In genomic region chr2:147232225-147232669, GRCh38 we compare ENCODE assay signal across 17 cellular contexts.
DNase-seq lines count a peak whose midpoint lies in the region; ATAC-seq and TF ChIP-seq lines count a peak whose summit lies in the region.
"Had no signal": no experiment of that assay in that cellular context is flagged by ENCODE, and none has a peak within 500 bp of the region (broad histone marks: within the 10 kb centered on the region; RNA-seq: fewer than 3 reads in every experiment).

No MANE protein-coding gene starts in this region.

- TF ChIP-seq CTCF in epithelial cell of esophagus (IDR thresholded peaks at IDR 0.05; ENCODE audit: insufficient read depth, low read depth, low read length, missing control alignments) (no peak), type B pancreatic cell (conservative IDR thresholded peaks at IDR 0.05) (no peak)

- H3K27me3 Mint-ChIP-seq in type B pancreatic cell = no peaks in the 10 kb centered on the region
- H3K27me3 Mint-ChIP-seq: activated naive CD4-positive, alpha-beta T cell treated with anti-CD3 and anti-CD28 coated beads, Interleukin-2, amount 10 ng/mL, durations not matched to agents 7 days and 5 days; brain had no signal

- no peak overlapping the region for H3K27ac Mint-ChIP-seq in type B pancreatic cell
- H3K27ac Mint-ChIP-seq: WTC11 had no signal

- H3K9me3 Mint-ChIP-seq in type B pancreatic cell = peaks cover 6% of the 10 kb centered on the region

- no peaks in the 10 kb centered on the region for H3K36me3 Mint-ChIP-seq in type B pancreatic cell
- H3K36me3 Mint-ChIP-seq: activated naive CD4-positive, alpha-beta T cell treated with anti-CD3 and anti-CD28 coated beads, Interleukin-2, amount 10 ng/mL, durations not matched to agents 7 days and 5 days; brain; WTC11 had no signal

- no peak overlapping the region for H3K4me3 ChIP-seq in epithelial cell of esophagus (ENCODE audit: low read length)
- H3K4me3 ChIP-seq: BLaER1 treated with 17β-estradiol and CSF1 and Interleukin-3, amounts not matched to agents 10 nM and 100 nM; dorsolateral prefrontal cortex; hepatocyte; left ventricle myocardium inferior had no signal

- peaks cover 4% of the 10 kb centered on the region for H3K4me1 Mint-ChIP-seq in type B pancreatic cell (ENCODE audit: unreplicated experiment)

- no peak overlapping the region for H3K4me3 Mint-ChIP-seq in type B pancreatic cell
- H3K4me3 Mint-ChIP-seq: activated naive CD4-positive, alpha-beta T cell treated with anti-CD3 and anti-CD28 coated beads, Interleukin-2, amount 10 ng/mL, durations not matched to agents 7 days and 5 days; brain; WTC11 had no signal

- DNase-seq in DMS153 (lab: John Stamatoyannopoulos, UW) = peak; percentile 74
- DNase-seq in NCI-H510A (lab: John Stamatoyannopoulos, UW) = peak; percentile 10
- peak; percentile 14 for DNase-seq in epithelial cell of esophagus (ENCODE audit: low read depth)
- DNase-seq in type B pancreatic cell (ENCODE audit: extremely low spot score, unreplicated experiment) = no peak
- no peak for DNase-seq in NCI-H2081 (lab: John Stamatoyannopoulos, UW)
- DNase-seq: activated naive CD4-positive, alpha-beta T cell treated with anti-CD3 and anti-CD28 coated beads, Interleukin-2, amount 10 ng/mL, durations not matched to agents 7 days and 5 days; dorsolateral prefrontal cortex; left ventricle myocardium inferior; NCI-H2227 treated with DMSO at 0.1 percent for 48 hours; stimulated activated CD4-positive, alpha-beta T cell treated with anti-CD3 and anti-CD28 coated beads, Interleukin-12 subunit alpha, Interleukin-12 subunit beta, amount 100 ng/mL, for 4 hours had no signal

- ATAC-seq in GM19463 (IDR thresholded peaks at IDR 0.05; ENCODE audit: unreplicated experiment) (peak; percentile 47), HG02588 (IDR thresholded peaks at IDR 0.05; ENCODE audit: unreplicated experiment) (no peak), HG03135 (IDR thresholded peaks at IDR 0.05; ENCODE audit: unreplicated experiment) (no peak)
- ATAC-seq: WTC11 had no signal

Comparison
In these comparisons a context has a peak if more than half of its experiments do, and no peak if none do; other contexts are left out.
1. DNase-seq: peak in DMS153 (single experiment), NCI-H510A (single experiment) and epithelial cell of esophagus (single experiment); none in type B pancreatic cell (single experiment) and NCI-H2081 (0 of 2).